ENCODE assay signal across 1 cellular context in genomic region chr6:28336284-28337024, GRCh38.
TF ChIP-seq lines count a peak whose summit lies in the region.

No MANE protein-coding gene starts in this region.

TF ChIP-seq in K562, 482 proteins besides CTCF, POLR2A, EP300 and RAD21 (continued from another document and continues in another):
- TF ChIP-seq JUN (IDR thresholded peaks at IDR 0.05; ENCODE audit: borderline replicate concordance, low read depth, low read length) (no peak), JUN (CRISPR knock-in tag; IDR thresholded peaks at IDR 0.05; ENCODE audit: borderline replicate concordance) (no peak), ASH1L (IDR thresholded peaks at IDR 0.05; ENCODE audit: borderline replicate concordance, low read depth, partially characterized antibody) (no peak), ZNF584 (CRISPR knock-in tag; IDR thresholded peaks at IDR 0.05; ENCODE audit: low read depth) (peak; percentile 97), SRF (CRISPR knock-in tag; IDR thresholded peaks at IDR 0.05) (0 out of 4 replicates have a peak, but pooled peaks of 1 of the 2 experiments have one; percentile 30), PHF21A (IDR thresholded peaks at IDR 0.05; ENCODE audit: borderline replicate concordance, low read depth) (no peak), ZNF592 (IDR thresholded peaks at IDR 0.05) (peak; percentile 98), ZFP1 (CRISPR knock-in tag; IDR thresholded peaks at IDR 0.05) (peak; percentile 65; the same call in 1 of the 2 replicates), FOXK2 (conservative IDR thresholded peaks at IDR 0.05 in 1 of 2, IDR thresholded peaks at IDR 0.05 in 1 of 2; ENCODE audit: low read depth in 2 of 2) (peak; percentile 61 to 84; a peak in 3 of 4 replicates), E2F4 (CRISPR knock-in tag; IDR thresholded peaks at IDR 0.05; ENCODE audit: low read depth) (no peak), ZNF696 (CRISPR knock-in tag; conservative IDR thresholded peaks at IDR 0.05) (no peak), ZNF780A (CRISPR knock-in tag; IDR thresholded peaks at IDR 0.05) (no peak), RBFOX2 (IDR thresholded peaks at IDR 0.05; ENCODE audit: low read depth, low read length) (no peak), SP2 (IDR thresholded peaks at IDR 0.05; ENCODE audit: extremely low read depth, low read depth, low read length, poor library complexity, severe bottlenecking) (no peak), SNAPC5 (CRISPR knock-in tag; IDR thresholded peaks at IDR 0.05) (no peak), MTA3 (IDR thresholded peaks at IDR 0.05; ENCODE audit: borderline replicate concordance) (peak; percentile 74; the same call in 1 of the 2 replicates), ESRRA (IDR thresholded peaks at IDR 0.05; ENCODE audit: borderline replicate concordance, low read depth) (peak; percentile 97; the same call in 1 of the 2 replicates), HINFP (tag; conservative IDR thresholded peaks at IDR 0.05; ENCODE audit: low read depth) (peak; percentile 64), IFI16 (CRISPR knock-in tag; IDR thresholded peaks at IDR 0.05) (peak; percentile 46; the same call in 1 of the 2 replicates), MYBL2 (IDR thresholded peaks at IDR 0.05; ENCODE audit: low read depth) (peak; percentile 62; the same call in 1 of the 2 replicates), MYBL2 (CRISPR knock-in tag; IDR thresholded peaks at IDR 0.05; ENCODE audit: borderline replicate concordance) (no peak), ZNF197 (CRISPR knock-in tag; IDR thresholded peaks at IDR 0.05; ENCODE audit: low read depth) (peak; percentile 95), RBBP5 (IDR thresholded peaks at IDR 0.05; ENCODE audit: borderline replicate concordance, insufficient read depth, low read length, poor library complexity, severe bottlenecking) (no peak), CBX3 (IDR thresholded peaks at IDR 0.05; ENCODE audit: borderline replicate concordance in 1 of 2, low read length in 2 of 2) (no peak), KDM1A (IDR thresholded peaks at IDR 0.05) (peak; percentile 44 to 67; a peak in 3 of 4 replicates), TAF9B (IDR thresholded peaks at IDR 0.05; ENCODE audit: partially characterized antibody) (no peak), ZNF263 (CRISPR knock-in tag; IDR thresholded peaks at IDR 0.05; ENCODE audit: borderline replicate concordance) (no peak), PCBP2 (IDR thresholded peaks at IDR 0.05; ENCODE audit: low read depth, low read length, poor library complexity, severe bottlenecking) (no peak), KDM5B (IDR thresholded peaks at IDR 0.05; ENCODE audit: insufficient replicate concordance, low read depth, low read length) (peak; percentile 30), ZNF444 (CRISPR knock-in tag; IDR thresholded peaks at IDR 0.05) (peak; percentile 89), ZEB2 (IDR thresholded peaks at IDR 0.05) (no peak), TCF3 (CRISPR knock-in tag; IDR thresholded peaks at IDR 0.05) (peak; percentile 69), TCFL5 (CRISPR knock-in tag; conservative IDR thresholded peaks at IDR 0.05) (peak; percentile 96), MAFG (tag; conservative IDR thresholded peaks at IDR 0.05) (peak; percentile 52), ZNF347 (CRISPR knock-in tag; IDR thresholded peaks at IDR 0.05; ENCODE audit: low read depth) (peak; percentile 76; the same call in 1 of the 2 replicates), CREBBP (IDR thresholded peaks at IDR 0.05; ENCODE audit: low read depth, low read length) (no peak), ZNF239 (CRISPR knock-in tag; IDR thresholded peaks at IDR 0.05) (peak; percentile 91), UBTF (IDR thresholded peaks at IDR 0.05; ENCODE audit: borderline replicate concordance in 1 of 2, low read depth in 2 of 2, low read length in 2 of 2) (0 out of 4 replicates have a peak, but pooled peaks of 1 of the 2 experiments have one; percentile 60), ERF (CRISPR knock-in tag; IDR thresholded peaks at IDR 0.05) (peak; percentile 96), ZNF212 (CRISPR knock-in tag; IDR thresholded peaks at IDR 0.05) (no peak; the same call in 1 of the 2 replicates), NFE2L1 (tag; IDR thresholded peaks at IDR 0.05; ENCODE audit: borderline replicate concordance, low read depth) (no peak; the same call in 1 of the 2 replicates), PRPF4 (IDR thresholded peaks at IDR 0.05; ENCODE audit: insufficient read depth, low read depth, low read length, poor library complexity, severe bottlenecking) (no peak), TBL1XR1 (IDR thresholded peaks at IDR 0.05; ENCODE audit: low read length in 2 of 2) (peak in 1 of 2 experiments; percentile 77; a peak in 2 of 4 replicates), LEF1 (IDR thresholded peaks at IDR 0.05) (0 out of 2 replicates have a peak, but pooled peaks have one; percentile 47), HNRNPLL (IDR thresholded peaks at IDR 0.05; ENCODE audit: low read depth, low read length, poor library complexity, severe bottlenecking) (no peak), MBD2 (IDR thresholded peaks at IDR 0.05; ENCODE audit: borderline replicate concordance, low read depth) (peak; percentile 15; the same call in 1 of the 2 replicates), GATAD2A (IDR thresholded peaks at IDR 0.05) (0 out of 2 replicates have a peak, but pooled peaks have one; percentile 36), SLC30A9 (CRISPR knock-in tag; IDR thresholded peaks at IDR 0.05) (no peak), ZBTB33 (CRISPR knock-in tag; IDR thresholded peaks at IDR 0.05) (no peak), CBX5 (IDR thresholded peaks at IDR 0.05; ENCODE audit: borderline replicate concordance, low read depth) (no peak), ZBTB34 (CRISPR knock-in tag; IDR thresholded peaks at IDR 0.05) (no peak), HLTF (IDR thresholded peaks at IDR 0.05) (no peak), MYC (IDR thresholded peaks at IDR 0.05; ENCODE audit: low read depth, low read length) (0 out of 2 replicates have a peak, but pooled peaks have one; percentile 25), MYC (CRISPR knock-in tag; IDR thresholded peaks at IDR 0.05; ENCODE audit: borderline replicate concordance, low read depth) (peak; percentile 68; the same call in 1 of the 2 replicates), POLR2G (IDR thresholded peaks at IDR 0.05; ENCODE audit: low read depth, low read length) (no peak)
